In genomic region chrX:48659686-48660085, GRCh38 we compare ENCODE assay signal across 2 cellular contexts. TPM values are rescaled to one million over a fixed set of nuclear protein-coding genes. Genes with fewer than 3 reads are reported as not detected.
"Had no signal": no experiment of that assay in that cellular context is flagged by ENCODE, and none has a peak within 500 bp of the region (broad histone marks: within the 10 kb centered on the region; RNA-seq: fewer than 3 reads in every experiment).

No MANE protein-coding gene starts in this region.

RNA-seq across cellular contexts. Expression of gene WAS, which starts 23.9 kb away (rescaled TPM):
- total RNA-seq: HepG2, IMR-90 had no signal
